ENCODE assay signal across 14 cellular contexts in genomic region chr7:1845536-1846311, GRCh38.
DNase-seq lines count a peak whose midpoint lies in the region; ATAC-seq, FAIRE-seq and TF ChIP-seq lines count a peak whose summit lies in the region.
"Had no signal": no experiment of that assay in that cellular context is flagged by ENCODE, and none has a peak within 500 bp of the region (broad histone marks: within the 10 kb centered on the region; RNA-seq: fewer than 3 reads in every experiment).

No MANE protein-coding gene starts in this region.

- H3K79me2 ChIP-seq in HepG2 (ENCODE audit: insufficient read depth, low read length) (no peaks in the 10 kb centered on the region), mesendoderm (ENCODE audit: control insufficient read depth, insufficient read depth, low read length) (no peaks in the 10 kb centered on the region)

- no peaks in the 10 kb centered on the region for H3K27me3 Mint-ChIP-seq in chondrocyte (ENCODE audit: low read depth)

- no peak overlapping the region for H3K4ac ChIP-seq in mesendoderm (ENCODE audit: low read depth, low read length)

- H3K27me3 ChIP-seq in right lobe of liver (no peaks in the 10 kb centered on the region), HepG2 (ENCODE audit: control insufficient read depth in 1 of 2, insufficient read depth in 2 of 2, low read length in 2 of 2) (no peaks in the 10 kb centered on the region), mesendoderm (ENCODE audit: insufficient read depth, low read length, poor library complexity) (no peaks in the 10 kb centered on the region)
- H3K27me3 ChIP-seq: SJSA1 had no signal

- peaks cover 8% of the 10 kb centered on the region for H3K4me1 Mint-ChIP-seq in chondrocyte (ENCODE audit: low read depth)

- no peak for TF ChIP-seq CTCF in right lobe of liver (IDR thresholded peaks at IDR 0.05)
- TF ChIP-seq CTCF in HepG2 (CRISPR knock-in tag; IDR thresholded peaks at IDR 0.05): no peak
- TF ChIP-seq CTCF in chondrocyte (IDR thresholded peaks at IDR 0.05): no peak

- H3K9me3 Mint-ChIP-seq in chondrocyte (ENCODE audit: low read depth): no peaks in the 10 kb centered on the region

- no peak overlapping the region for H3K18ac ChIP-seq in mesendoderm (ENCODE audit: low read length)

- H4K5ac ChIP-seq in mesendoderm (ENCODE audit: low read length): no peak overlapping the region

- H3K9me3 ChIP-seq in right lobe of liver: no peaks in the 10 kb centered on the region
- no peaks in the 10 kb centered on the region for H3K9me3 ChIP-seq in HepG2 (ENCODE audit: low read length)
- H3K9me3 ChIP-seq: SJSA1 had no signal

- intact Hi-C loops in right lobe of liver (cut with DNase I): no loop called here
- intact Hi-C loops in HepG2 (cut with micrococcal nuclease; ENCODE audit: unreplicated experiment): no loop called here

- POLR2A ChIA-PET in HepG2 (lab: Yijun Ruan, JAX): no interaction called here

- peak overlapping the region; percentile 9 for H3K56ac ChIP-seq in mesendoderm (ENCODE audit: low read length)

- no peak overlapping the region for H3K4me2 ChIP-seq in HepG2 (ENCODE audit: low read depth, low read length)
- no peak overlapping the region for H3K4me2 ChIP-seq in mesendoderm (ENCODE audit: low read length)

- H3K27ac Mint-ChIP-seq in chondrocyte (ENCODE audit: unreplicated experiment): no peak overlapping the region

- no peak overlapping the region for H3K4me3 Mint-ChIP-seq in chondrocyte (ENCODE audit: unreplicated experiment)

- no peak for TF ChIP-seq EP300 in HepG2 (IDR thresholded peaks at IDR 0.05; ENCODE audit: low read depth in 2 of 2, low read length in 2 of 2)
- TF ChIP-seq EP300 in HepG2 (CRISPR knock-in tag; IDR thresholded peaks at IDR 0.05; ENCODE audit: borderline replicate concordance): no peak

- H3K4me3 ChIP-seq in right lobe of liver (no peak overlapping the region), HepG2 (replicated peaks in 1 of 3; ENCODE audit: insufficient read depth in 1 of 3, low read depth in 2 of 3, low read length in 3 of 3) (no peak overlapping the region), mesendoderm (ENCODE audit: low read length) (no peak overlapping the region)
- H3K4me3 ChIP-seq: SJSA1 had no signal

- in situ Hi-C loops in HepG2 (cut with HindIII; ENCODE audit: extremely low pct_ligation_motif_present, low pct_unique_long_range_greater_than_20kb): no loop called here

- H3K79me1 ChIP-seq in mesendoderm (ENCODE audit: low read length): peaks cover 1% of the 10 kb centered on the region

- H4K20me1 ChIP-seq in HepG2 (ENCODE audit: insufficient read depth, low read length): no peaks in the 10 kb centered on the region

- BruUV-seq in HepG2 (replicated peaks; lab: Mats Ljungman, UMichigan): no TSS peak

- peak in 2 of 3 donors; percentile 14 to 41 for DNase-seq in right lobe of liver
- no peak for DNase-seq in HepG2 (ENCODE audit: low spot score)
- DNase-seq in chondrocyte (ENCODE audit: low spot score): peak; percentile 86
- DNase-seq in mesendoderm: no peak
- no peak for DNase-seq in NCI-H1694 (lab: John Stamatoyannopoulos, UW)
- DNase-seq in DMS 273 treated with DMSO at 0.1 percent for 48 hours (lab: John Stamatoyannopoulos, UW): no peak
- no peak for DNase-seq in HPDE6-E6E7 (ENCODE audit: extremely low spot score)
- DNase-seq: H7; NCI-H1105 treated with DMSO at 0.1 percent for 48 hours; NCI-H524; occipital lobe; stimulated activated CD4-positive, alpha-beta T cell treated with anti-CD3 and anti-CD28 coated beads, Interleukin-2, amount 100 ng/mL, for 24 hours had no signal

- ATAC-seq in right lobe of liver: no peak
- no peak for ATAC-seq in HepG2
- no peak for ATAC-seq in HG03460 (IDR thresholded peaks at IDR 0.05; ENCODE audit: unreplicated experiment)

- no peak for FAIRE-seq in HepG2 (lab: Jason Lieb, UNC)

- CTCF ChIA-PET in HepG2 (lab: Yijun Ruan, JAX; ENCODE audit: low intra/inter-chr PET ratio, low total read pairs): no interaction called here

- H2AK5ac ChIP-seq in mesendoderm (ENCODE audit: low read length): peak overlapping the region; percentile 58

- H3K9ac ChIP-seq in HepG2 (ENCODE audit: insufficient read depth, low read depth, low read length) (no peak overlapping the region), mesendoderm (ENCODE audit: low read length) (no peak overlapping the region)

- peak overlapping the region; percentile 66 for H3K23ac ChIP-seq in mesendoderm (ENCODE audit: low read length)

- no peaks in the 10 kb centered on the region for H3K36me3 Mint-ChIP-seq in chondrocyte (ENCODE audit: low read depth)

- no peak overlapping the region for H4K8ac ChIP-seq in mesendoderm (ENCODE audit: low read depth, low read length)

- H2AFZ ChIP-seq in HepG2 (ENCODE audit: low read length): no peak overlapping the region

- 89% methylated on average over 10 of the region's 43 CpGs for WGBS in right lobe of liver (ENCODE audit: insufficient coverage, low coverage, low lambda C conversion rate, missing lambda C conversion rate)
- WGBS in HepG2 (ENCODE audit: low lambda C conversion rate): 93% methylated on average over 35 of the region's 43 CpGs
- no CpG with 5 or more reads among the region's 43 CpGs for WGBS in mesendoderm (ENCODE audit: extremely low coverage, insufficient coverage, low lambda C conversion rate)

- no peak overlapping the region for H2BK120ac ChIP-seq in mesendoderm (ENCODE audit: low read depth, low read length)

- no peak overlapping the region for H3K27ac ChIP-seq in right lobe of liver
- no peak overlapping the region for H3K27ac ChIP-seq in HepG2 (ENCODE audit: extremely low read length, insufficient read depth, low read length)
- no peak overlapping the region for H3K27ac ChIP-seq in mesendoderm (ENCODE audit: low read depth, low read length)
- H3K27ac ChIP-seq: SJSA1 had no signal

- TF ChIP-seq POLR2A in right lobe of liver (IDR thresholded peaks at IDR 0.05): no peak
- TF ChIP-seq POLR2A in HepG2 (IDR thresholded peaks at IDR 0.05; ENCODE audit: insufficient read depth in 1 of 2, low read depth in 2 of 2, low read length in 2 of 2): no peak

- TF ChIP-seq RAD21 in HepG2 (CRISPR knock-in tag; IDR thresholded peaks at IDR 0.05): no peak

- H3K4me1 ChIP-seq in right lobe of liver (peaks cover 0 to 21% (median 9%) of the 10 kb centered on the region in 4 donors), HepG2 (ENCODE audit: insufficient read depth, low read length) (peaks cover 14% of the 10 kb centered on the region), mesendoderm (ENCODE audit: control insufficient read depth, low read depth, low read length) (peaks cover 4% of the 10 kb centered on the region)
- H3K4me1 ChIP-seq: SJSA1 had no signal

- H3K36me3 ChIP-seq in right lobe of liver (no peaks in the 10 kb centered on the region), HepG2 (replicated peaks in 1 of 2; ENCODE audit: control insufficient read depth in 1 of 2, insufficient read depth in 2 of 2, low read length in 2 of 2) (peaks cover 1 to 4% of the 10 kb centered on the region in 2 experiments; a peak in 1 of 5 replicates), mesendoderm (ENCODE audit: control insufficient read depth, insufficient read depth, low read length) (no peaks in the 10 kb centered on the region)
- H3K36me3 ChIP-seq: SJSA1 had no signal

- peak overlapping the region; percentile 31 for H2BK5ac ChIP-seq in mesendoderm (ENCODE audit: low read length)

- H2BK15ac ChIP-seq in mesendoderm (replicated peaks; ENCODE audit: low read depth): no peak overlapping the region

TF ChIP-seq in HepG2, 621 proteins besides CTCF, POLR2A, EP300 and RAD21:
- TF ChIP-seq ZNF205 (CRISPR knock-in tag; IDR thresholded peaks at IDR 0.05) (no peak), ZNF264 (CRISPR knock-in tag; IDR thresholded peaks at IDR 0.05) (no peak), SIX4 (CRISPR knock-in tag; IDR thresholded peaks at IDR 0.05) (no peak), ZNF589 (CRISPR knock-in tag; conservative IDR thresholded peaks at IDR 0.05) (no peak), ZNF737 (CRISPR knock-in tag; IDR thresholded peaks at IDR 0.05; ENCODE audit: borderline replicate concordance) (no peak), ZNF367 (CRISPR knock-in tag; IDR thresholded peaks at IDR 0.05; ENCODE audit: borderline replicate concordance) (no peak), KDM5A (IDR thresholded peaks at IDR 0.05; ENCODE audit: borderline replicate concordance, low read length) (no peak), ZNF839 (CRISPR knock-in tag; IDR thresholded peaks at IDR 0.05; ENCODE audit: borderline replicate concordance) (no peak), SETDB1 (CRISPR knock-in tag; IDR thresholded peaks at IDR 0.05; ENCODE audit: borderline replicate concordance) (no peak), YY1 (IDR thresholded peaks at IDR 0.05; ENCODE audit: insufficient read depth, insufficient replicate concordance, low read depth, low read length) (no peak), TOE1 (CRISPR knock-in tag; IDR thresholded peaks at IDR 0.05) (no peak)
- TF ChIP-seq, protein P1, sequence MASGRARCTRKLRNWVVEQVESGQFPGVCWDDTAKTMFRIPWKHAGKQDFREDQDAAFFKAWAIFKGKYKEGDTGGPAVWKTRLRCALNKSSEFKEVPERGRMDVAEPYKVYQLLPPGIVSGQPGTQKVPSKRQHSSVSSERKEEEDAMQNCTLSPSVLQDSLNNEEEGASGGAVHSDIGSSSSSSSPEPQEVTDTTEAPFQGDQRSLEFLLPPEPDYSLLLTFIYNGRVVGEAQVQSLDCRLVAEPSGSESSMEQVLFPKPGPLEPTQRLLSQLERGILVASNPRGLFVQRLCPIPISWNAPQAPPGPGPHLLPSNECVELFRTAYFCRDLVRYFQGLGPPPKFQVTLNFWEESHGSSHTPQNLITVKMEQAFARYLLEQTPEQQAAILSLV (CRISPR knock-in tag; IDR thresholded peaks at IDR 0.05; ENCODE audit: borderline replicate concordance): no peak
- TF ChIP-seq, protein P2, sequence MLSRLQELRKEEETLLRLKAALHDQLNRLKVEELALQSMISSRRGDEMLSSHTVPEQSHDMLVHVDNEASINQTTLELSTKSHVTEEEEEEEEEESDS (CRISPR knock-in tag; IDR thresholded peaks at IDR 0.05; ENCODE audit: borderline replicate concordance): no peak
TF ChIP-seq in HepG2: peak in this region for 0.

Comparison
In these comparisons a context has a peak if more than half of its experiments do, and no peak if none do; other contexts are left out.
1. DNase-seq: peak in right lobe of liver (2 of 3) and chondrocyte (single experiment); none in HepG2 (single experiment), mesendoderm (single experiment), NCI-H1694 (single experiment), DMS 273 treated with DMSO at 0.1 percent for 48 hours (single experiment) and HPDE6-E6E7 (single experiment).